ENCODE assay signal across 37 cellular contexts in genomic region chr19:7519411-7520130, GRCh38. TPM values are rescaled to one million over a fixed set of nuclear protein-coding genes. Genes with fewer than 3 reads are reported as not detected.
"Had no signal": no experiment of that assay in that cellular context is flagged by ENCODE, and none has a peak within 500 bp of the region (broad histone marks: within the 10 kb centered on the region; RNA-seq: fewer than 3 reads in every experiment).

No MANE protein-coding gene starts in this region.

- DNase-seq: activated CD4-positive, alpha-beta memory T cell treated with anti-CD3 and anti-CD28 coated beads, Interleukin-2, amount 10 ng/mL, durations not matched to agents 7 days and 5 days; activated CD4-positive, alpha-beta T cell treated with anti-CD3 and anti-CD28 coated beads for 1 hour; activated CD4-positive, alpha-beta T cell treated with anti-CD3 and anti-CD28 coated beads for 48 hours; activated CD4-positive, CD25-positive, alpha-beta regulatory T cell; activated CD8-positive, alpha-beta memory T cell treated with anti-CD3 and anti-CD28 coated beads for 24 hours; activated CD8-positive, alpha-beta memory T cell treated with anti-CD3 and anti-CD28 coated beads, Interleukin-2, amount 10 ng/mL, durations not matched to agents 7 days and 5 days; activated CD8-positive, alpha-beta memory T cell treated with anti-CD3 and anti-CD28 coated beads, Interleukin-2, amount 50 U/mL, for 48 hours; activated effector memory CD4-positive, alpha-beta T cell treated with Interleukin-2 at 50 U/mL for 16 hours; activated naive CD4-positive, alpha-beta T cell treated with anti-CD3 and anti-CD28 coated beads, Interleukin-2, amount 10 ng/mL, durations not matched to agents 7 days and 5 days; activated naive CD8-positive, alpha-beta T cell treated with anti-CD3 and anti-CD28 coated beads, Interleukin-2, amount 50 U/mL, for 24 hours; activated T-cell treated with anti-CD3 and anti-CD28 coated beads, Interleukin-2, amount 50 U/mL, for 48 hours; amniotic stem cell; Kasumi-1; KG1; MG63; NCI-H1048; NCI-H1105 treated with DMSO at 0.1 percent for 48 hours; NCI-H1436 treated with DMSO at 0.1 percent for 48 hours; NCI-H1694 treated with DMSO at 0.1 percent for 48 hours; NCI-H2029 treated with DMSO at 0.1 percent for 48 hours; NCI-H2107; NCI-H2171; NCI-H510A; NCI-H526; NCI-H748 treated with DMSO at 0.1 percent for 48 hours; NK-92 treated with Interleukin-12 subunit alpha and Interleukin-12 subunit beta, amount 100 ng/mL, for 24 hours; PC-3; Peyer's patch; RPMI8226; SHP77 treated with DMSO at 0.1 percent for 48 hours; SK-N-SH; T-cell; T-helper 17 cell; WERI-Rb-1 had no signal

- H3K9me3 Mint-ChIP-seq: activated CD4-positive, alpha-beta memory T cell treated with anti-CD3 and anti-CD28 coated beads, Interleukin-2, amount 10 ng/mL, durations not matched to agents 7 days and 5 days; activated naive CD4-positive, alpha-beta T cell treated with anti-CD3 and anti-CD28 coated beads, Interleukin-2, amount 10 ng/mL, durations not matched to agents 7 days and 5 days; activated naive CD8-positive, alpha-beta T cell treated with anti-CD3 and anti-CD28 coated beads, Interleukin-2, amount 50 U/mL, for 24 hours; T-cell had no signal

- H3K4me3 ChIP-seq: cardiac muscle cell, MG63, Peyer's patch, SJSA1 had no signal

- H3K36me3 ChIP-seq: MG63, SJSA1, WERI-Rb-1 had no signal

- H3K27ac Mint-ChIP-seq: activated CD4-positive, alpha-beta memory T cell treated with anti-CD3 and anti-CD28 coated beads, Interleukin-2, amount 10 ng/mL, durations not matched to agents 7 days and 5 days; activated CD8-positive, alpha-beta memory T cell treated with anti-CD3 and anti-CD28 coated beads, Interleukin-2, amount 10 ng/mL, durations not matched to agents 7 days and 5 days; activated naive CD4-positive, alpha-beta T cell treated with anti-CD3 and anti-CD28 coated beads, Interleukin-2, amount 10 ng/mL, durations not matched to agents 7 days and 5 days; activated naive CD8-positive, alpha-beta T cell; activated naive CD8-positive, alpha-beta T cell treated with anti-CD3 and anti-CD28 coated beads, Interleukin-2, amount 50 U/mL, for 24 hours; T-cell; T-helper 17 cell had no signal

- H3K36me3 Mint-ChIP-seq: activated CD8-positive, alpha-beta memory T cell treated with anti-CD3 and anti-CD28 coated beads, Interleukin-2, amount 10 ng/mL, durations not matched to agents 7 days and 5 days; activated naive CD4-positive, alpha-beta T cell treated with anti-CD3 and anti-CD28 coated beads, Interleukin-2, amount 10 ng/mL, durations not matched to agents 7 days and 5 days; activated naive CD8-positive, alpha-beta T cell; T-cell had no signal

- H3K27ac ChIP-seq: cardiac muscle cell, Peyer's patch, SJSA1, WERI-Rb-1 had no signal

- H3K27me3 ChIP-seq: cardiac muscle cell, MG63, Peyer's patch, SJSA1 had no signal

- H3K4me3 Mint-ChIP-seq: activated CD4-positive, alpha-beta memory T cell treated with anti-CD3 and anti-CD28 coated beads, Interleukin-2, amount 10 ng/mL, durations not matched to agents 7 days and 5 days; activated CD8-positive, alpha-beta memory T cell treated with anti-CD3 and anti-CD28 coated beads, Interleukin-2, amount 10 ng/mL, durations not matched to agents 7 days and 5 days; activated naive CD4-positive, alpha-beta T cell treated with anti-CD3 and anti-CD28 coated beads, Interleukin-2, amount 10 ng/mL, durations not matched to agents 7 days and 5 days; activated naive CD8-positive, alpha-beta T cell; activated naive CD8-positive, alpha-beta T cell treated with anti-CD3 and anti-CD28 coated beads, Interleukin-2, amount 50 U/mL, for 24 hours; T-cell; T-helper 17 cell had no signal

- H3K9me3 ChIP-seq: MG63, Peyer's patch, SJSA1, SK-N-SH had no signal

RNA-seq across cellular contexts. Expression of gene PEX11G, which starts 30.7 kb away (rescaled TPM):
- total RNA-seq: T-helper 17 cell had no signal
